1 cellular context compared by ENCODE assay signal in genomic region chr16:88763502-88764053, GRCh38.
TF ChIP-seq lines count a peak whose summit lies in the region.

No MANE protein-coding gene starts in this region.

TF ChIP-seq in HepG2, 621 proteins besides CTCF, POLR2A, EP300 and RAD21 (continues in another document):
- peak; percentile 91 for TF ChIP-seq HDAC1 (CRISPR knock-in tag; IDR thresholded peaks at IDR 0.05)
- no peak for TF ChIP-seq ZNF446 (CRISPR knock-in tag; IDR thresholded peaks at IDR 0.05)
- TF ChIP-seq ADNP (CRISPR knock-in tag; IDR thresholded peaks at IDR 0.05) = no peak
- no peak for TF ChIP-seq ZNF3 (CRISPR knock-in tag; IDR thresholded peaks at IDR 0.05)
- peak; percentile 13; the same call in 1 of the 2 replicates for TF ChIP-seq GATA4 (IDR thresholded peaks at IDR 0.05; ENCODE audit: borderline replicate concordance, low read depth)
- TF ChIP-seq ZSCAN12 (CRISPR knock-in tag; IDR thresholded peaks at IDR 0.05) = no peak
- TF ChIP-seq ZNF253 (CRISPR knock-in tag; IDR thresholded peaks at IDR 0.05; ENCODE audit: borderline replicate concordance) = no peak
- TF ChIP-seq PAX8 (CRISPR knock-in tag; IDR thresholded peaks at IDR 0.05; ENCODE audit: borderline replicate concordance) = no peak
- TF ChIP-seq E2F5 (CRISPR knock-in tag; conservative IDR thresholded peaks at IDR 0.05) = no peak
- TF ChIP-seq IKZF5 (CRISPR knock-in tag; IDR thresholded peaks at IDR 0.05) = peak; percentile 77
- TF ChIP-seq ZBTB40 (IDR thresholded peaks at IDR 0.05) = no peak
- TF ChIP-seq ZBTB40 (CRISPR knock-in tag; IDR thresholded peaks at IDR 0.05) = no peak
- TF ChIP-seq ONECUT2 (CRISPR knock-in tag; IDR thresholded peaks at IDR 0.05) = no peak
- TF ChIP-seq ZNF280B (CRISPR knock-in tag; IDR thresholded peaks at IDR 0.05; ENCODE audit: borderline replicate concordance) = no peak
- TF ChIP-seq ZNF350 (CRISPR knock-in tag; IDR thresholded peaks at IDR 0.05; ENCODE audit: borderline replicate concordance, low read depth) = 0 out of 2 replicates have a peak, but pooled peaks have one; percentile 44
- TF ChIP-seq NFYB (CRISPR knock-in tag; IDR thresholded peaks at IDR 0.05) = no peak
- no peak; the same call in 1 of the 2 replicates for TF ChIP-seq PAWR (CRISPR knock-in tag; IDR thresholded peaks at IDR 0.05; ENCODE audit: borderline replicate concordance)
- TF ChIP-seq SP140L (CRISPR knock-in tag; IDR thresholded peaks at IDR 0.05; ENCODE audit: borderline replicate concordance) = peak; percentile 97; the same call in 1 of the 2 replicates
- no peak for TF ChIP-seq BATF2 (CRISPR knock-in tag; IDR thresholded peaks at IDR 0.05)
- no peak for TF ChIP-seq JDP2 (CRISPR knock-in tag; IDR thresholded peaks at IDR 0.05; ENCODE audit: borderline replicate concordance)
- TF ChIP-seq PRDM15 (CRISPR knock-in tag; IDR thresholded peaks at IDR 0.05) = no peak
- TF ChIP-seq NR2F6 (IDR thresholded peaks at IDR 0.05) = peak; percentile 96
- peak; percentile 99 for TF ChIP-seq NR2F6 (CRISPR knock-in tag; IDR thresholded peaks at IDR 0.05)
- no peak for TF ChIP-seq CCDC6 (CRISPR knock-in tag; IDR thresholded peaks at IDR 0.05)
- TF ChIP-seq MBD4 (IDR thresholded peaks at IDR 0.05; ENCODE audit: borderline replicate concordance, low read length) = no peak
- TF ChIP-seq ZNF460 (CRISPR knock-in tag; IDR thresholded peaks at IDR 0.05; ENCODE audit: borderline replicate concordance) = no peak
- no peak for TF ChIP-seq TMF1 (CRISPR knock-in tag; IDR thresholded peaks at IDR 0.05; ENCODE audit: low read depth)
- no peak for TF ChIP-seq ZNF513 (CRISPR knock-in tag; conservative IDR thresholded peaks at IDR 0.05)
- peak; percentile 94 for TF ChIP-seq ZGPAT (CRISPR knock-in tag; IDR thresholded peaks at IDR 0.05)
- peak; percentile 69; the same call in 1 of the 2 replicates for TF ChIP-seq ZSCAN9 (CRISPR knock-in tag; IDR thresholded peaks at IDR 0.05; ENCODE audit: borderline replicate concordance)
- no peak for TF ChIP-seq DR1 (CRISPR knock-in tag; IDR thresholded peaks at IDR 0.05)
- no peak for TF ChIP-seq ZSCAN5A (CRISPR knock-in tag; IDR thresholded peaks at IDR 0.05; ENCODE audit: borderline replicate concordance)
- no peak for TF ChIP-seq REL (CRISPR knock-in tag; conservative IDR thresholded peaks at IDR 0.05)
- TF ChIP-seq ZNF670 (CRISPR knock-in tag; IDR thresholded peaks at IDR 0.05; ENCODE audit: borderline replicate concordance) = no peak
- TF ChIP-seq ZNF605 (CRISPR knock-in tag; IDR thresholded peaks at IDR 0.05) = no peak
- TF ChIP-seq GABPA (IDR thresholded peaks at IDR 0.05; ENCODE audit: low read depth, low read length) = no peak
- TF ChIP-seq GABPA (CRISPR knock-in tag; IDR thresholded peaks at IDR 0.05; ENCODE audit: low read depth) = no peak
- TF ChIP-seq REPIN1 (CRISPR knock-in tag; IDR thresholded peaks at IDR 0.05; ENCODE audit: borderline replicate concordance, low read depth) = no peak
